In genomic region chr15:78255421-78256043, GRCh38 we compare ENCODE assay signal across 1 cellular context.
TF ChIP-seq lines count a peak whose summit lies in the region.

No MANE protein-coding gene starts in this region.

TF ChIP-seq in SK-N-SH, 30 proteins besides CTCF, POLR2A, EP300 and RAD21 (continued from another document):
- TF ChIP-seq, protein P1, sequence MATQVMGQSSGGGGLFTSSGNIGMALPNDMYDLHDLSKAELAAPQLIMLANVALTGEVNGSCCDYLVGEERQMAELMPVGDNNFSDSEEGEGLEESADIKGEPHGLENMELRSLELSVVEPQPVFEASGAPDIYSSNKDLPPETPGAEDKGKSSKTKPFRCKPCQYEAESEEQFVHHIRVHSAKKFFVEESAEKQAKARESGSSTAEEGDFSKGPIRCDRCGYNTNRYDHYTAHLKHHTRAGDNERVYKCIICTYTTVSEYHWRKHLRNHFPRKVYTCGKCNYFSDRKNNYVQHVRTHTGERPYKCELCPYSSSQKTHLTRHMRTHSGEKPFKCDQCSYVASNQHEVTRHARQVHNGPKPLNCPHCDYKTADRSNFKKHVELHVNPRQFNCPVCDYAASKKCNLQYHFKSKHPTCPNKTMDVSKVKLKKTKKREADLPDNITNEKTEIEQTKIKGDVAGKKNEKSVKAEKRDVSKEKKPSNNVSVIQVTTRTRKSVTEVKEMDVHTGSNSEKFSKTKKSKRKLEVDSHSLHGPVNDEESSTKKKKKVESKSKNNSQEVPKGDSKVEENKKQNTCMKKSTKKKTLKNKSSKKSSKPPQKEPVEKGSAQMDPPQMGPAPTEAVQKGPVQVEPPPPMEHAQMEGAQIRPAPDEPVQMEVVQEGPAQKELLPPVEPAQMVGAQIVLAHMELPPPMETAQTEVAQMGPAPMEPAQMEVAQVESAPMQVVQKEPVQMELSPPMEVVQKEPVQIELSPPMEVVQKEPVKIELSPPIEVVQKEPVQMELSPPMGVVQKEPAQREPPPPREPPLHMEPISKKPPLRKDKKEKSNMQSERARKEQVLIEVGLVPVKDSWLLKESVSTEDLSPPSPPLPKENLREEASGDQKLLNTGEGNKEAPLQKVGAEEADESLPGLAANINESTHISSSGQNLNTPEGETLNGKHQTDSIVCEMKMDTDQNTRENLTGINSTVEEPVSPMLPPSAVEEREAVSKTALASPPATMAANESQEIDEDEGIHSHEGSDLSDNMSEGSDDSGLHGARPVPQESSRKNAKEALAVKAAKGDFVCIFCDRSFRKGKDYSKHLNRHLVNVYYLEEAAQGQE (IDR thresholded peaks at IDR 0.05; ENCODE audit: low read depth, low read length) = no peak
- TF ChIP-seq RXRA (IDR thresholded peaks at IDR 0.05; ENCODE audit: borderline replicate concordance, low read depth) = no peak
- TF ChIP-seq, protein P2, sequence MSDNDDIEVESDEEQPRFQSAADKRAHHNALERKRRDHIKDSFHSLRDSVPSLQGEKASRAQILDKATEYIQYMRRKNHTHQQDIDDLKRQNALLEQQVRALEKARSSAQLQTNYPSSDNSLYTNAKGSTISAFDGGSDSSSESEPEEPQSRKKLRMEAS (IDR thresholded peaks at IDR 0.05; ENCODE audit: low read depth) = no peak
- TF ChIP-seq RCOR1 (IDR thresholded peaks at IDR 0.05; ENCODE audit: low read length) = no peak
- TF ChIP-seq IRF3 (IDR thresholded peaks at IDR 0.05; ENCODE audit: low read depth, low read length) = no peak
- TF ChIP-seq SIN3A (IDR thresholded peaks at IDR 0.05; ENCODE audit: borderline replicate concordance, low read depth, low read length) = no peak
- no peak for TF ChIP-seq GABPA (IDR thresholded peaks at IDR 0.05; ENCODE audit: low read depth)
- no peak for TF ChIP-seq POLR2AphosphoS5 (IDR thresholded peaks at IDR 0.05; ENCODE audit: low read depth, low read length)
TF ChIP-seq in SK-N-SH: peak in this region for 0.
